4 cellular contexts compared by ENCODE assay signal in genomic region chr12:104574353-104574752, GRCh38.
DNase-seq lines count a peak whose midpoint lies in the region; ATAC-seq, FAIRE-seq and TF ChIP-seq lines count a peak whose summit lies in the region.
"Not testable (repeated sequence)": the region's sequence is repeated elsewhere in the genome, so short reads cannot be mapped to it uniquely, and the experiment has no call there.

No MANE protein-coding gene starts in this region.

- not testable (repeated sequence) for TF ChIP-seq RAD21 in K562 (CRISPR knock-in tag; conservative IDR thresholded peaks at IDR 0.05 in 1 of 2, IDR thresholded peaks at IDR 0.05 in 1 of 2)

- not testable (repeated sequence) for TF ChIP-seq EP300 in K562 (IDR thresholded peaks at IDR 0.05; ENCODE audit: low read length)

- H3K27me3 Mint-ChIP-seq in natural killer cell treated with Interleukin-12 subunit alpha and Interleukin-12 subunit beta and Interleukin-15 and Interleukin-18, amount 100 ng/mL, for 72 hours: not testable (repeated sequence)

- H3K79me2 ChIP-seq in DOHH2 (ENCODE audit: control insufficient read depth, low read length) (peaks cover 16% of the 10 kb centered on the region), K562 (ENCODE audit: control insufficient read depth, insufficient read depth, low read length) (peaks cover 47% of the 10 kb centered on the region)

- CTCF ChIA-PET in HEK293 (lab: Yijun Ruan, JAX); K562 (lab: Yijun Ruan, JAX; ENCODE audit: low intra/inter-chr PET ratio): not testable (repeated sequence)

- not testable (repeated sequence) for H3K9me2 ChIP-seq in DOHH2 (replicated peaks; ENCODE audit: control insufficient read depth, low read length)

- BruUV-seq in K562 (replicated peaks; lab: Mats Ljungman, UMichigan): not testable (repeated sequence)

- ATAC-seq in K562; natural killer cell treated with Interleukin-12 subunit alpha and Interleukin-12 subunit beta and Interleukin-15 and Interleukin-18, amount 100 ng/mL, for 72 hours: not testable (repeated sequence)

- 83% methylated on average over 1 of the region's 3 CpGs for WGBS in K562 (ENCODE audit: insufficient coverage, low coverage, missing lambda C conversion rate)

- H3K27ac ChIP-seq in DOHH2 (ENCODE audit: low read depth, low read length): 0 out of 2 replicates have a peak overlapping the region, but pooled peaks have one; percentile 39
- H3K27ac ChIP-seq in HEK293 (ENCODE audit: extremely low read depth, low read depth, low read length); K562 (ENCODE audit: extremely low read depth, low read depth, low read length): not testable (repeated sequence)

- not testable (repeated sequence) for H3K4me2 ChIP-seq in DOHH2 (ENCODE audit: low read length); K562 (ENCODE audit: insufficient read depth, low read length)

- H3K9me3 Mint-ChIP-seq in natural killer cell treated with Interleukin-12 subunit alpha and Interleukin-12 subunit beta and Interleukin-15 and Interleukin-18, amount 100 ng/mL, for 72 hours: not testable (repeated sequence)

- DNase-seq in K562 (ENCODE audit: extremely low read depth in 1 of 4, low spot score in 3 of 4); natural killer cell treated with Interleukin-12 subunit alpha and Interleukin-12 subunit beta and Interleukin-15 and Interleukin-18, amount 100 ng/mL, for 72 hours (ENCODE audit: low spot score): not testable (repeated sequence)

- TF ChIP-seq CTCF in DOHH2 (IDR thresholded peaks at IDR 0.05; ENCODE audit: low read depth, low read length, poor library complexity, severe bottlenecking); HEK293 (tag by site-specific recombination; IDR thresholded peaks at IDR 0.05); K562 (IDR thresholded peaks at IDR 0.05 in 2 of 3, conservative IDR thresholded peaks at IDR 0.05 in 1 of 3; ENCODE audit: insufficient read depth in 2 of 3, low read depth in 1 of 3, low read length in 3 of 3): not testable (repeated sequence)

- peaks cover 76% of the 10 kb centered on the region in 2 donors for H3K4me1 Mint-ChIP-seq in natural killer cell treated with Interleukin-12 subunit alpha and Interleukin-12 subunit beta and Interleukin-15 and Interleukin-18, amount 100 ng/mL, for 72 hours (ENCODE audit: low read depth in 2 of 2)

- H3K36me3 Mint-ChIP-seq in natural killer cell treated with Interleukin-12 subunit alpha and Interleukin-12 subunit beta and Interleukin-15 and Interleukin-18, amount 100 ng/mL, for 72 hours: not testable (repeated sequence)

- intact Hi-C loops in K562 (cut with micrococcal nuclease): loop anchor here (10.0 kb wide), 1 partner anchor 250 kb away; no protein-coding TSS in a partner anchor

- not testable (repeated sequence) for TF ChIP-seq POLR2A in K562 (conservative IDR thresholded peaks at IDR 0.05)

- H3K4me3 Mint-ChIP-seq in natural killer cell treated with Interleukin-12 subunit alpha and Interleukin-12 subunit beta and Interleukin-15 and Interleukin-18, amount 100 ng/mL, for 72 hours: peak overlapping the region; percentile 17

- H3K9me1 ChIP-seq in K562 (ENCODE audit: control insufficient read depth, insufficient read depth, low read length): not testable (repeated sequence)

- POLR2A ChIA-PET in HEK293 (lab: Yijun Ruan, JAX): not testable (repeated sequence)
- POLR2A ChIA-PET in K562 (lab: Yijun Ruan, JAX): interaction anchor here (2.2 kb wide), 1 partner anchor 11 kb away, joined by 6 read pairs; no protein-coding TSS in a partner anchor

- not testable (repeated sequence) for FAIRE-seq in K562 (lab: Jason Lieb, UNC)

- H3K36me3 ChIP-seq in DOHH2 (ENCODE audit: control insufficient read depth, low read length); HEK293 (ENCODE audit: control insufficient read depth in 2 of 2, insufficient read depth in 1 of 2, low read length in 2 of 2); K562 (ENCODE audit: control insufficient read depth, insufficient read depth, low read length): not testable (repeated sequence)

- in situ Hi-C loops in K562 (cut with MboI): not testable (repeated sequence)

- not testable (repeated sequence) for H3K27me3 ChIP-seq in DOHH2 (ENCODE audit: control insufficient read depth, low read length); K562 (ENCODE audit: control insufficient read depth in 2 of 2, insufficient read depth in 2 of 2, low read length in 2 of 2)

- H3K4me1 ChIP-seq in DOHH2 (ENCODE audit: control insufficient read depth, low read length) (peaks cover 86% of the 10 kb centered on the region), K562 (replicated peaks in 1 of 2; ENCODE audit: control insufficient read depth in 2 of 2, insufficient read depth in 2 of 2, low read length in 2 of 2) (peaks cover 11 to 50% of the 10 kb centered on the region in 2 experiments)
- not testable (repeated sequence) for H3K4me1 ChIP-seq in HEK293 (ENCODE audit: control insufficient read depth, insufficient read depth, low read length)

- H3K9me3 ChIP-seq in DOHH2 (ENCODE audit: control insufficient read depth, insufficient read depth, low read length); HEK293 (ENCODE audit: control insufficient read depth, insufficient read depth, low read depth, low read length); K562 (replicated peaks; ENCODE audit: control insufficient read depth, insufficient read depth, low read depth, low read length): not testable (repeated sequence)

- not testable (repeated sequence) for H3K4me3 ChIP-seq in DOHH2 (ENCODE audit: low read length); HEK293 (ENCODE audit: low read depth, low read length); K562

- peaks cover 41% of the 10 kb centered on the region for H3F3A ChIP-seq in DOHH2 (ENCODE audit: control insufficient read depth, insufficient read depth)

- H2AFZ ChIP-seq in K562 (ENCODE audit: low read depth, low read length): not testable (repeated sequence)

- not testable (repeated sequence) for H3K9ac ChIP-seq in K562 (ENCODE audit: insufficient read depth in 1 of 2, low read depth in 2 of 2, low read length in 2 of 2)

- not testable (repeated sequence) for H4K20me1 ChIP-seq in DOHH2 (ENCODE audit: control insufficient read depth, insufficient read depth, low read depth, low read length); K562 (replicated peaks; ENCODE audit: control insufficient read depth, insufficient read depth, low read length)

- H3K27ac Mint-ChIP-seq in natural killer cell treated with Interleukin-12 subunit alpha and Interleukin-12 subunit beta and Interleukin-15 and Interleukin-18, amount 100 ng/mL, for 72 hours: peak overlapping the region; percentile 18 to 59

TF ChIP-seq in HEK293, 187 proteins besides CTCF, POLR2A, EP300 and RAD21:
- peak; percentile 72 for TF ChIP-seq ZNF146 (tag by site-specific recombination; IDR thresholded peaks at IDR 0.05)

TF ChIP-seq in K562, 482 proteins besides CTCF, POLR2A, EP300 and RAD21:
- peak; percentile 44; the same call in 1 of the 2 replicates for TF ChIP-seq BCOR (IDR thresholded peaks at IDR 0.05)
- TF ChIP-seq ZNF146 (CRISPR knock-in tag; IDR thresholded peaks at IDR 0.05; ENCODE audit: unreplicated experiment): peak; percentile 16
- TF ChIP-seq KDM1A (IDR thresholded peaks at IDR 0.05): 0 out of 4 replicates have a peak, but pooled peaks of 1 of the 2 experiments have one; percentile 51
TF ChIP-seq in K562: peak in this region for 3; not testable (repeated sequence) for 479.
